ENCODE assay signal across 1 cellular context in the genomic region with DNA sequence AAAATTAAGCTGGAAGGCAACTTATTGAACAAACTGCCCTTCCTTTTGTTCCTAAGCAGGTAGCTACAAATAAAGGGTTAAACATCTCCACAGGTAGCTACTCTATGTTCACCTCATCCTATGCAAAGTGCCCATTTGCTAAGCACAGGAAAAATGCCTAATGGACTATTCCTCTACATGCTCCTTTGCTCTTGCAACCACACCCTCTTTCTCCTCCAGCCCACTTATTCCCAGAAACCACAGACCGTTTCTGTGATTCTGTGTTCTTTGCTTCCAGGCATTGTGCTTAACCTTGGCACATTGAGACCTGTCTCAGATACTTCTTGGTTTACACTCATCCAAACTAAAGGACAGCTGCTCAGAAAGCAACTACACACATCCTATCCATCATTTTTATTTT.
TF ChIP-seq lines count a peak whose summit lies in the region.

No MANE protein-coding gene starts in this region.

TF ChIP-seq in K562, 482 proteins besides CTCF, POLR2A, EP300 and RAD21 (continued from another document):
- TF ChIP-seq DLX4 (CRISPR knock-in tag; IDR thresholded peaks at IDR 0.05), result 0 out of 2 replicates have a peak, but pooled peaks have one; percentile 56
- TF ChIP-seq ESRRA (IDR thresholded peaks at IDR 0.05; ENCODE audit: borderline replicate concordance, low read depth), result no peak
